Comparison of ENCODE assay signal across 8 cellular contexts in genomic region chr7:38222481-38223096, GRCh38.
A peak's percentile ranks its signal among the peaks of the same experiment; 100 is the strongest.
DNase-seq lines count a peak whose midpoint lies in the region; ATAC-seq and TF ChIP-seq lines count a peak whose summit lies in the region.

No MANE protein-coding gene starts in this region.

- no peak overlapping the region for H3K27ac ChIP-seq in iPS DF 6.9 (ENCODE audit: low read length)

- no peaks in the 10 kb centered on the region for H3K9me3 ChIP-seq in iPS DF 6.9 (ENCODE audit: control insufficient read depth, insufficient read depth, low read length)

- no peak overlapping the region for H3K4me3 Mint-ChIP-seq in stimulated activated memory B cell treated with anti-CD40 and anti-IgM and Interleukin-4, amounts not matched to agents 10 μg/mL and 1 μg/mL and 100 μg/mL, for 72 hours

- no peaks in the 10 kb centered on the region for H3K4me1 Mint-ChIP-seq in stimulated activated memory B cell treated with anti-CD40 and anti-IgM and Interleukin-4, amounts not matched to agents 10 μg/mL and 1 μg/mL and 100 μg/mL, for 72 hours

- H3K9me3 Mint-ChIP-seq in stimulated activated memory B cell treated with anti-CD40 and anti-IgM and Interleukin-4, amounts not matched to agents 10 μg/mL and 1 μg/mL and 100 μg/mL, for 72 hours = no peaks in the 10 kb centered on the region

- in situ Hi-C loops in astrocyte of the spinal cord (cut with HindIII; ENCODE audit: low sequenced_read_pairs) = loop anchor here (25.0 kb wide), 1 partner anchor 310 kb away; the partner anchor contains the start of genes EPDR1 and SFRP4

- no peaks in the 10 kb centered on the region for H3K27me3 Mint-ChIP-seq in stimulated activated memory B cell treated with anti-CD40 and anti-IgM and Interleukin-4, amounts not matched to agents 10 μg/mL and 1 μg/mL and 100 μg/mL, for 72 hours

- peaks cover 8% of the 10 kb centered on the region; the same call in 1 of the 2 replicates for H3K36me3 ChIP-seq in iPS DF 6.9 (ENCODE audit: control insufficient read depth, insufficient read depth, low read length)

- TF ChIP-seq CTCF in astrocyte of the spinal cord (IDR thresholded peaks at IDR 0.05; ENCODE audit: low read depth, low read length) = peak; percentile 79

- DNase-seq in AML-193 (lab: John Stamatoyannopoulos, UW) (peak; percentile 28 to 56), NCI-H69 (lab: John Stamatoyannopoulos, UW) (peak; percentile 72), astrocyte of the spinal cord (ENCODE audit: low read depth, low spot score) (peak; percentile 69), iPS DF 6.9 (ENCODE audit: low read depth, low spot score) (peak; percentile 39)

- peaks cover 57% of the 10 kb centered on the region for H3K36me3 Mint-ChIP-seq in stimulated activated memory B cell treated with anti-CD40 and anti-IgM and Interleukin-4, amounts not matched to agents 10 μg/mL and 1 μg/mL and 100 μg/mL, for 72 hours

- ATAC-seq in GM18502 (IDR thresholded peaks at IDR 0.05; ENCODE audit: poor library complexity, unreplicated experiment) (peak; percentile 75), HG03442 (IDR thresholded peaks at IDR 0.05; ENCODE audit: unreplicated experiment) (peak; percentile 58), GM21423 (IDR thresholded peaks at IDR 0.05; ENCODE audit: unreplicated experiment) (no peak)
- peak; percentile 48 for ATAC-seq in stimulated activated memory B cell treated with anti-CD40 and anti-IgM and Interleukin-4, amounts not matched to agents 10 μg/mL and 1 μg/mL and 100 μg/mL, for 72 hours

- H3K27me3 ChIP-seq in iPS DF 6.9 (ENCODE audit: control insufficient read depth, insufficient read depth, low read length) = no peaks in the 10 kb centered on the region

- H3K27ac Mint-ChIP-seq in stimulated activated memory B cell treated with anti-CD40 and anti-IgM and Interleukin-4, amounts not matched to agents 10 μg/mL and 1 μg/mL and 100 μg/mL, for 72 hours = no peak overlapping the region

- H3K4me1 ChIP-seq in iPS DF 6.9 (ENCODE audit: control insufficient read depth, insufficient read depth, low read length) = no peaks in the 10 kb centered on the region

- H3K4me3 ChIP-seq in astrocyte of the spinal cord (ENCODE audit: low read depth, low read length) (no peak overlapping the region), iPS DF 6.9 (ENCODE audit: low read length) (no peak overlapping the region)

- WGBS in iPS DF 6.9 (ENCODE audit: insufficient coverage, insufficient read length) = no CpG with 5 or more reads among the region's 5 CpGs
